In the genomic region with DNA sequence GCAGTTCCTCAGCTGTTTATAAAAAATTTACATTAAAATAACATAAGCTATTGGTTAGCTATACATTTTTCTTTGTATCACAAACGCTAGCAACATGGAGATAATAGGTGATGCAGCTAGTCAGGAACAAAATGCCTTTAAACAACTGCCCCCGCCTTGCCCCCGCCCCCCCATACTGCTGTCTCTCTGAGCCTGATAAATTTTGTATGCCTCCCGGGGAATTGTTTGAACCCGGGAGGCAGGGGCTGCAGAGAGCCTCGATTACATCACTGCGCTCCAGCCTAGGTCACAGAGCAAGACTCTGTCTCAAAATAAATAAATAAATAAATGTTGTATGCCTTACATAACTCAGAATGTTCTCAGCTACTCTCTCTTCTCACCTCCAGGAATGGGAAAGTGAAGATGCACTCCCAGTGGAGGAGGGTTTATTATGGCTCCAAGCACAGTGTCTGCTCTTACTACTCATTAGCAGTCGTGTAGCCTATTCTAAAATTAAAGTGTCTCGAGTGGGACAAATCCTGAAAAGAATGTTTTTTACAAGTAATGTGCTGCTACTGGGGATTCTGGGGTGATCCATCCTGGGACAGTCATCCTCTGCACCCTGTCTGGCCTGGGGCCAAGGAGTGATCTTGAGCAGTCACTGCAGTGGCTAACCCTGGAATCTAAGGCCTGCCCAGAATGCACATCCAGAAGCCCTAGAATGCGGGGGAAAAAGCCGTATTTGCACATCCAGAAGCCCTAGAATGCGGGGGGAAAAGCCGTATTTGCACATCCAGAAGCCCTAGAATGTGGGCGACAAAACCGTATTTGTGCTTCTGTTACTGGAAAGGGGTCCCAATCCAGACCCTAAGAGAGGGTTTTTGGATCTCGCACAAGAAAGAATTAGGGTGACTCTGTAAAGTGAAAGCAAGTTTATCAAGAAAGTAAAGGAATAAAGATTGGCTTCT, we compare ENCODE assay signal across 1 cellular context.
TF ChIP-seq lines count a peak whose summit lies in the region.

No MANE protein-coding gene starts in this region.

TF ChIP-seq in SK-N-SH treated with all-trans-retinoic acid at 6 μM for 48 hours, 23 proteins besides CTCF, POLR2A, EP300 and RAD21:
- no peak for TF ChIP-seq ZNF8 (CRISPR knock-in tag; IDR thresholded peaks at IDR 0.05)
